ENCODE assay signal across 12 cellular contexts in genomic region chrX:1026263-1027015, GRCh38.
DNase-seq lines count a peak whose midpoint lies in the region; ATAC-seq and TF ChIP-seq lines count a peak whose summit lies in the region.
"Had no signal": no experiment of that assay in that cellular context is flagged by ENCODE, and none has a peak within 500 bp of the region (broad histone marks: within the 10 kb centered on the region; RNA-seq: fewer than 3 reads in every experiment).

No MANE protein-coding gene starts in this region.

- no peaks in the 10 kb centered on the region for H3K36me3 Mint-ChIP-seq in activated naive CD8-positive, alpha-beta T cell

- peaks cover 22% of the 10 kb centered on the region for H3K4me1 Mint-ChIP-seq in activated naive CD8-positive, alpha-beta T cell (ENCODE audit: low read depth)

- H3K27me3 Mint-ChIP-seq in activated naive CD8-positive, alpha-beta T cell, result no peaks in the 10 kb centered on the region

- H3K4me2 ChIP-seq in DND-41 (ENCODE audit: insufficient read depth, low read length), result 0 out of 2 replicates have a peak overlapping the region, but pooled peaks have one; percentile 24

- H3K9ac ChIP-seq in DND-41 (ENCODE audit: low read depth, low read length), result no peak overlapping the region

- no peaks in the 10 kb centered on the region for H3K79me2 ChIP-seq in DND-41 (ENCODE audit: insufficient read depth, low read length)

- peaks cover 13% of the 10 kb centered on the region for H3K4me1 ChIP-seq in DND-41 (ENCODE audit: insufficient read depth, low read length)
- H3K4me1 ChIP-seq: body of pancreas had no signal

- H3K4me3 ChIP-seq in DND-41 (ENCODE audit: low read depth in 1 of 2, low read length in 2 of 2), result no peak overlapping the region
- H3K4me3 ChIP-seq: body of pancreas had no signal

- H3K27me3 ChIP-seq in DND-41 (ENCODE audit: insufficient read depth, low read length, poor library complexity), result peaks cover 3% of the 10 kb centered on the region
- H3K27me3 ChIP-seq: body of pancreas had no signal

- in situ Hi-C loops in KBM-7 (cut with MboI; ENCODE audit: low pct_unique_long_range_greater_than_20kb, low sequenced_read_pairs), result no loop called here

- no peaks in the 10 kb centered on the region for H3K36me3 ChIP-seq in DND-41 (ENCODE audit: insufficient read depth, low read length)
- H3K36me3 ChIP-seq: WERI-Rb-1 had no signal

- H3K9me3 ChIP-seq in DND-41 (ENCODE audit: insufficient read depth, low read length, severe bottlenecking), result peaks cover 1% of the 10 kb centered on the region

- no peak for TF ChIP-seq CTCF in DND-41 (IDR thresholded peaks at IDR 0.05; ENCODE audit: borderline replicate concordance, extremely low read depth, low read length, poor library complexity, severe bottlenecking)

- H3K4me3 Mint-ChIP-seq in activated naive CD8-positive, alpha-beta T cell, result peak overlapping the region; percentile 81

- no peak overlapping the region for H2AFZ ChIP-seq in DND-41 (ENCODE audit: low read depth, low read length)

- no peak overlapping the region for H3K27ac ChIP-seq in DND-41 (ENCODE audit: low read length)
- H3K27ac ChIP-seq: body of pancreas, WERI-Rb-1 had no signal

- H4K20me1 ChIP-seq in DND-41 (ENCODE audit: insufficient read depth, low read length), result no peaks in the 10 kb centered on the region

- DNase-seq in DND-41 (no peak), KBM-7 (peak; percentile 91), RKO (ENCODE audit: low spot score) (no peak), NCI-H2196 (lab: John Stamatoyannopoulos, UW; ENCODE audit: unreplicated experiment) (no peak), NCI-H1694 treated with DMSO at 0.1 percent for 48 hours (lab: John Stamatoyannopoulos, UW) (no peak)
- DNase-seq: body of pancreas, DMS 273 treated with DMSO at 0.1 percent for 48 hours, NCI-H446 treated with DMSO at 0.1 percent for 48 hours, WERI-Rb-1 had no signal

- no peaks in the 10 kb centered on the region for H3K9me3 Mint-ChIP-seq in activated naive CD8-positive, alpha-beta T cell (ENCODE audit: low read depth)

- peak; percentile 68 for ATAC-seq in DND-41 (ENCODE audit: insufficient read depth, low read depth)
- peak; percentile 75 for ATAC-seq in GM19452 (IDR thresholded peaks at IDR 0.05; ENCODE audit: unreplicated experiment)
- ATAC-seq in HG02798 (IDR thresholded peaks at IDR 0.05; ENCODE audit: poor library complexity, unreplicated experiment), result no peak
- ATAC-seq: body of pancreas had no signal

- H3K27ac Mint-ChIP-seq in activated naive CD8-positive, alpha-beta T cell, result peak overlapping the region; percentile 22
